ENCODE assay signal across 21 cellular contexts in genomic region chr4:73979407-73979806, GRCh38. TPM values are rescaled to one million over a fixed set of nuclear protein-coding genes. Genes with fewer than 3 reads are reported as not detected.
"Had no signal": no experiment of that assay in that cellular context is flagged by ENCODE, and none has a peak within 500 bp of the region (broad histone marks: within the 10 kb centered on the region; RNA-seq: fewer than 3 reads in every experiment).

No MANE protein-coding gene starts in this region.

- H2AFZ ChIP-seq: neural progenitor cell, parathyroid adenoma had no signal

- H3K36me3 ChIP-seq: adrenal gland, cardiac muscle cell, left ventricle myocardium inferior, neural progenitor cell had no signal

- DNase-seq: activated CD4-positive, alpha-beta T cell treated with anti-CD3 and anti-CD28 coated beads for 36 hours; activated CD4-positive, alpha-beta T cell treated with anti-CD3 and anti-CD28 coated beads, Interleukin-2, amount 50 U/mL, for 48 hours; activated gamma-delta T cell; adrenal gland; endodermal cell; glutamatergic neuron; kidney; left ventricle myocardium inferior; naive thymus-derived CD4-positive, alpha-beta T cell; stimulated activated CD8-positive, alpha-beta memory T cell treated with anti-CD3 and anti-CD28 coated beads, Interleukin-4, amount 100 ng/mL, for 48 hours; stimulated activated naive CD4-positive, alpha-beta T cell had no signal

- FAIRE-seq: kidney had no signal

- ATAC-seq: activated CD4-positive, alpha-beta T cell treated with anti-CD3 and anti-CD28 coated beads for 36 hours; naive thymus-derived CD4-positive, alpha-beta T cell; sciatic nerve; WTC11 had no signal

- H3K4me2 ChIP-seq: neural progenitor cell had no signal

- H3K27ac Mint-ChIP-seq: activated CD4-positive, alpha-beta T cell treated with anti-CD3 and anti-CD28 coated beads for 36 hours; activated naive CD4-positive, alpha-beta T cell treated with anti-CD3 and anti-CD28 coated beads, Interleukin-2, amount 50 U/mL, for 24 hours; endodermal cell; naive thymus-derived CD4-positive, alpha-beta T cell; neural progenitor cell; WTC11 had no signal

- H3K9ac ChIP-seq: neural progenitor cell, parathyroid adenoma had no signal

- H3K4me3 Mint-ChIP-seq: activated CD4-positive, alpha-beta T cell treated with anti-CD3 and anti-CD28 coated beads for 36 hours; activated naive CD4-positive, alpha-beta T cell treated with anti-CD3 and anti-CD28 coated beads, Interleukin-2, amount 50 U/mL, for 24 hours; endodermal cell; naive thymus-derived CD4-positive, alpha-beta T cell; neural progenitor cell; WTC11 had no signal

- H3K4me1 ChIP-seq: adrenal gland, left ventricle myocardium inferior, neural progenitor cell, parathyroid adenoma had no signal

- H3K4me3 ChIP-seq: adrenal gland, cardiac muscle cell, left ventricle myocardium inferior, neural progenitor cell had no signal

- H3K79me2 ChIP-seq: parathyroid adenoma had no signal

- H3K4me1 Mint-ChIP-seq: activated CD4-positive, alpha-beta T cell treated with anti-CD3 and anti-CD28 coated beads for 36 hours; activated naive CD4-positive, alpha-beta T cell treated with anti-CD3 and anti-CD28 coated beads, Interleukin-2, amount 50 U/mL, for 24 hours; naive thymus-derived CD4-positive, alpha-beta T cell had no signal

- H3K27ac ChIP-seq: adrenal gland, cardiac muscle cell, left ventricle myocardium inferior, neural progenitor cell, parathyroid adenoma had no signal

- H3K36me3 Mint-ChIP-seq: activated naive CD4-positive, alpha-beta T cell treated with anti-CD3 and anti-CD28 coated beads, Interleukin-2, amount 50 U/mL, for 24 hours; naive thymus-derived CD4-positive, alpha-beta T cell; neural progenitor cell had no signal

- H3K27me3 ChIP-seq: adrenal gland, cardiac muscle cell had no signal

- H3K9me3 Mint-ChIP-seq: neural progenitor cell had no signal

- H3K9me3 ChIP-seq: adrenal gland had no signal

RNA-seq across cellular contexts. Expression of gene PF4, which starts 2.4 kb away (rescaled TPM):
- total RNA-seq: activated CD4-positive, alpha-beta T cell treated with anti-CD3 and anti-CD28 coated beads for 36 hours; cardiac muscle cell; dermis microvascular lymphatic vessel endothelial cell; kidney; T-helper 2 cell treated with Interferon-gamma antibody and Interleukin-4, amounts not matched to agents 100 ng/mL and 5 ng/mL, for 36 hours; ureter had no signal
- polyA plus RNA-seq: cardiac muscle cell; naive thymus-derived CD4-positive, alpha-beta T cell had no signal

RNA-seq across cellular contexts. Expression of gene PPBP, which starts 8.6 kb away (rescaled TPM):
- total RNA-seq: activated CD4-positive, alpha-beta T cell treated with anti-CD3 and anti-CD28 coated beads for 36 hours; cardiac muscle cell; dermis microvascular lymphatic vessel endothelial cell; endodermal cell; epithelial cell of proximal tubule; kidney; T-helper 2 cell treated with Interferon-gamma antibody and Interleukin-4, amounts not matched to agents 100 ng/mL and 5 ng/mL, for 36 hours; ureter; WTC11 had no signal
- polyA plus RNA-seq: cardiac muscle cell; naive thymus-derived CD4-positive, alpha-beta T cell had no signal

RNA-seq across cellular contexts. Expression of gene CXCL5, which starts 19.1 kb away (rescaled TPM):
- total RNA-seq: activated CD4-positive, alpha-beta T cell treated with anti-CD3 and anti-CD28 coated beads for 36 hours; cardiac muscle cell; left ventricle myocardium inferior; T-helper 2 cell treated with Interferon-gamma antibody and Interleukin-4, amounts not matched to agents 100 ng/mL and 5 ng/mL, for 36 hours; ureter had no signal
- polyA plus RNA-seq: cardiac muscle cell; naive thymus-derived CD4-positive, alpha-beta T cell had no signal

RNA-seq across cellular contexts. Expression of gene CXCL3, which starts 59.1 kb away (rescaled TPM):
- total RNA-seq: activated CD4-positive, alpha-beta T cell treated with anti-CD3 and anti-CD28 coated beads for 36 hours; cardiac muscle cell; T-helper 2 cell treated with Interferon-gamma antibody and Interleukin-4, amounts not matched to agents 100 ng/mL and 5 ng/mL, for 36 hours; ureter had no signal
- polyA plus RNA-seq: naive thymus-derived CD4-positive, alpha-beta T cell had no signal
